10 cellular contexts compared by ENCODE assay signal in genomic region chr6:160701918-160702680, GRCh38. TPM values are rescaled to one million over a fixed set of nuclear protein-coding genes. Genes with fewer than 3 reads are reported as not detected.
"Had no signal": no experiment of that assay in that cellular context is flagged by ENCODE, and none has a peak within 500 bp of the region (broad histone marks: within the 10 kb centered on the region; RNA-seq: fewer than 3 reads in every experiment).

TSS of gene PLG (plus strand) at chr6:160702244. CDS start at chr6:160702305, 61 bp downstream.

RNA-seq across cellular contexts. Expression of gene PLG, which starts in this region (rescaled TPM):
- total RNA-seq: activated CD4-positive, alpha-beta memory T cell treated with anti-CD3 and anti-CD28 coated beads for 36 hours; activated CD8-positive, alpha-beta memory T cell treated with anti-CD3 and anti-CD28 coated beads for 36 hours; activated CD8-positive, alpha-beta T cell treated with anti-CD3 and anti-CD28 coated beads for 36 hours; activated naive CD4-positive, alpha-beta T cell treated with anti-CD3 and anti-CD28 coated beads for 36 hours; activated naive CD4-positive, alpha-beta T cell treated with anti-CD3 and anti-CD28 coated beads, Interleukin-2, amount 50 U/mL, for 72 hours; activated naive CD8-positive, alpha-beta T cell treated with anti-CD3 and anti-CD28 coated beads for 36 hours; activated T-helper 17 cell treated with anti-CD3 and anti-CD28 coated beads, Interleukin-2, amount 50 U/mL, for 72 hours; aorta; breast epithelium; cardiac septum had no signal
